In the genomic region with DNA sequence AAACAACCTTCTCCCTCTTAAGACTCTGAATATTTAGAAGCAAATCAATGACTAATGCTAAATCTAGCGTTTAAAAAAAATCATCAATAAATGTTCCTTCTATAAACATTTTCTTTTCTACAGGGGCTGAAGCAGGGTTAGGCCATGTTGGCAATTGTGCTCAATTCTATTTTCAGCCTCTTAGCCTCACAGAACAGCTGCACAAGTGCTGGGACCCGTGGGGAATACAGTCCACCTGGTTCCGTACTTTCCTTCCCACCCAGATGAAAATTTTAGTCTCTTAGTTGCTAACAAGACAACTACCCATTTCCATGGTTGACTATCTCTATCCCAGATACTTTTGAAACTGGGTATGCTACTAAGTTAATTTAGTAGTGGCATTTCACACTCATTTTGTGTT, we compare ENCODE assay signal across 2 cellular contexts.
TF ChIP-seq lines count a peak whose summit lies in the region.

No MANE protein-coding gene starts in this region.

TF ChIP-seq in A549, 52 proteins besides CTCF, POLR2A, EP300 and RAD21 (continued from another document):
- no peak for TF ChIP-seq HOXA7 (CRISPR knock-in tag; IDR thresholded peaks at IDR 0.05)
- TF ChIP-seq, protein P1, sequence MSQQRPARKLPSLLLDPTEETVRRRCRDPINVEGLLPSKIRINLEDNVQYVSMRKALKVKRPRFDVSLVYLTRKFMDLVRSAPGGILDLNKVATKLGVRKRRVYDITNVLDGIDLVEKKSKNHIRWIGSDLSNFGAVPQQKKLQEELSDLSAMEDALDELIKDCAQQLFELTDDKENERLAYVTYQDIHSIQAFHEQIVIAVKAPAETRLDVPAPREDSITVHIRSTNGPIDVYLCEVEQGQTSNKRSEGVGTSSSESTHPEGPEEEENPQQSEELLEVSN (IDR thresholded peaks at IDR 0.05; ENCODE audit: borderline replicate concordance, low read depth): no peak
- no peak for TF ChIP-seq KDM5A (IDR thresholded peaks at IDR 0.05)

TF ChIP-seq in SK-N-SH, 30 proteins besides CTCF, POLR2A, EP300 and RAD21 (continued from another document):
- no peak for TF ChIP-seq POLR2AphosphoS5 (IDR thresholded peaks at IDR 0.05; ENCODE audit: low read depth, low read length)
